In the genomic region with DNA sequence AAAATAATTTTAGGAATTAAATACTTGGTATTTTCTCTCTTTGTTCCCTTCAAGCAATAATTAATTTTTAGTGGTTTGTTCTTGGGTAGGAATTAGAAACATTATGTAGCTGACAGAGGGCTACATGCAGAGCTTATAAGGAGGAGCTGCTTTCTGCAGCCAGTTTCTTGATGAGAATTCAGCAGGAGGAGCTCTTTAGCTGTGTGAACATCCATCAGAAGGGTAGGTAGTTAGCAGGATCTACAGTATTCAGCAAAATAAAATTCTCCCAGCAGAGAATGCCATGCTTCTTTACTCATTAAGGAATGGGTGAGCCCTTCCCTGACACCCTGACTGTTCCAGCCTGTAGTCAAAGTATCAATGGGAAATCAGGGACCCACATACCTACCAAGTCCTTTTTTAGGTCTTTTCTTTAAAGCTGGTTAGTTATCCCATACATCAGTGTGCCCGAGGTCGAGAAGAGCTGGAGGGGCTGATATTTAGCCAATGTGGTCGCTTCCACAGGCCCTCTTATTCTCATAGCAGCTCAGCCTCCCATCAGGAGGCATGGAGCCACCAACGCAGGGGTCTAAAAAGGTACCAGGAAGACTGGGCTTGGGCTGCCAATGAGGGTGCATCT, we compare ENCODE assay signal across 10 cellular contexts. TPM values are rescaled to one million over a fixed set of nuclear protein-coding genes. Genes with fewer than 3 reads are reported as not detected.
DNase-seq lines count a peak whose midpoint lies in the region; TF ChIP-seq lines count a peak whose summit lies in the region.
"Had no signal": no experiment of that assay in that cellular context is flagged by ENCODE, and none has a peak within 500 bp of the region (broad histone marks: within the 10 kb centered on the region; RNA-seq: fewer than 3 reads in every experiment).

No MANE protein-coding gene starts in this region.

- H3K36me3 Mint-ChIP-seq in CD4-positive, alpha-beta memory T cell, result no peaks in the 10 kb centered on the region

- no peaks in the 10 kb centered on the region for H3K79me2 ChIP-seq in parathyroid adenoma

- no peak overlapping the region for H3K9ac ChIP-seq in parathyroid adenoma

- POLR2A ChIA-PET in CD4-positive, alpha-beta memory T cell (lab: Charles Lee; ENCODE audit: partially characterized antibody), result no interaction called here

- intact Hi-C loops in CD4-positive, alpha-beta memory T cell (cut with micrococcal nuclease), result no loop called here

- H3K36me3 ChIP-seq in parathyroid adenoma (ENCODE audit: control insufficient read depth, insufficient read depth, low read length), result no peaks in the 10 kb centered on the region
- H3K36me3 ChIP-seq in CD4-positive, alpha-beta memory T cell (ENCODE audit: insufficient read depth, low read length), result no peaks in the 10 kb centered on the region

- no peak overlapping the region for H2AFZ ChIP-seq in parathyroid adenoma

- CTCF ChIA-PET in CD4-positive, alpha-beta memory T cell (lab: Charles Lee; ENCODE audit: partially characterized antibody), result interaction anchor here (1.0 to 1.5 kb wide), 3 partner anchors 22 to 963 kb away, joined by 3 to 6 read pairs (median 5); no protein-coding TSS in a partner anchor

- no peaks in the 10 kb centered on the region for H3K27me3 ChIP-seq in parathyroid adenoma (ENCODE audit: control insufficient read depth, insufficient read depth, low read length)
- H3K27me3 ChIP-seq in CD4-positive, alpha-beta memory T cell (ENCODE audit: insufficient read depth, low read length), result no peaks in the 10 kb centered on the region

- peak; percentile 9 for TF ChIP-seq CTCF in parathyroid adenoma (IDR thresholded peaks at IDR 0.05)

- no peak overlapping the region for H3K4me3 Mint-ChIP-seq in CD4-positive, alpha-beta memory T cell
- H3K4me3 Mint-ChIP-seq: neural crest cell had no signal

- no peaks in the 10 kb centered on the region for H3K9me3 ChIP-seq in parathyroid adenoma (ENCODE audit: control insufficient read depth, low read length)
- H3K9me3 ChIP-seq in CD4-positive, alpha-beta memory T cell (ENCODE audit: control insufficient read depth in 1 of 2, low read length in 2 of 2), result no peaks in the 10 kb centered on the region

- H3K4me2 ChIP-seq in parathyroid adenoma (ENCODE audit: low read length), result no peak overlapping the region

- no peaks in the 10 kb centered on the region for H3K4me1 Mint-ChIP-seq in CD4-positive, alpha-beta memory T cell
- H3K4me1 Mint-ChIP-seq: neural crest cell had no signal

- no peak overlapping the region for H3K27ac ChIP-seq in parathyroid adenoma
- H3K27ac ChIP-seq in CD4-positive, alpha-beta memory T cell (ENCODE audit: low read depth, low read length), result no peak overlapping the region

- H3K4me3 ChIP-seq in parathyroid adenoma (ENCODE audit: low read depth, low read length), result no peak overlapping the region
- H3K4me3 ChIP-seq in CD4-positive, alpha-beta memory T cell (ENCODE audit: low read length in 2 of 2), result no peak overlapping the region

- H3K4me1 ChIP-seq in parathyroid adenoma, result no peaks in the 10 kb centered on the region
- H3K4me1 ChIP-seq in CD4-positive, alpha-beta memory T cell (ENCODE audit: insufficient read depth, low read length), result no peaks in the 10 kb centered on the region

- DNase-seq in GM04504 (ENCODE audit: low read depth), result peak; percentile 57
- DNase-seq in NCI-H69 (lab: John Stamatoyannopoulos, UW), result peak; percentile 4
- peak; percentile 33 for DNase-seq in fibroblast of gingiva (ENCODE audit: low read depth)
- DNase-seq in effector CD8-positive, alpha-beta T cell (lab: John Stamatoyannopoulos, UW), result no peak
- DNase-seq in mucosa of gallbladder (ENCODE audit: low spot score), result no peak
- DNase-seq in CD4-positive, alpha-beta memory T cell, result no peak
- DNase-seq: activated naive CD4-positive, alpha-beta T cell had no signal

- peaks cover 6% of the 10 kb centered on the region in 2 donors for H3K27me3 Mint-ChIP-seq in CD4-positive, alpha-beta memory T cell

- no peaks in the 10 kb centered on the region for H3K9me3 Mint-ChIP-seq in CD4-positive, alpha-beta memory T cell
- H3K9me3 Mint-ChIP-seq: neural crest cell had no signal

- no peak overlapping the region for H3K27ac Mint-ChIP-seq in CD4-positive, alpha-beta memory T cell

RNA-seq across cellular contexts. Expression of a gene that starts 54.0 kb away (rescaled TPM):
- total RNA-seq in mucosa of gallbladder, result 1.6 TPM
- not detected for total RNA-seq in CD4-positive, alpha-beta memory T cell
- polyA plus RNA-seq in CD4-positive, alpha-beta memory T cell, result under 1 TPM; 0.40 to 0.58 TPM
- total RNA-seq: NCI-H460 had no signal

Comparison
In these comparisons a context has a peak if more than half of its experiments do, and no peak if none do; other contexts are left out.
1. DNase-seq: peak in GM04504 (single experiment), NCI-H69 (single experiment) and fibroblast of gingiva (single experiment); none in effector CD8-positive, alpha-beta T cell (single experiment), mucosa of gallbladder (single experiment) and CD4-positive, alpha-beta memory T cell (0 of 5).